8 cellular contexts compared by ENCODE assay signal in genomic region chr10:60820093-60820769, GRCh38. TPM values are rescaled to one million over a fixed set of nuclear protein-coding genes. Genes with fewer than 3 reads are reported as not detected.
A peak's percentile ranks its signal among the peaks of the same experiment; 100 is the strongest.
DNase-seq lines count a peak whose midpoint lies in the region; ATAC-seq and TF ChIP-seq lines count a peak whose summit lies in the region.

No MANE protein-coding gene starts in this region.

- H3K4me1 ChIP-seq in HCT116 (ENCODE audit: control insufficient read depth in 1 of 2, insufficient read depth in 2 of 2, low read length in 2 of 2) = no peaks in the 10 kb centered on the region
- H3K4me1 ChIP-seq in liver (ENCODE audit: control insufficient read depth in 4 of 4, insufficient read depth in 4 of 4, low read length in 3 of 4) = peaks cover 0 to 5% (median 0%) of the 10 kb centered on the region in 4 donors

- H3K9ac ChIP-seq in HCT116 (ENCODE audit: low read length) = no peak overlapping the region
- no peak overlapping the region for H3K9ac ChIP-seq in liver (ENCODE audit: low read depth in 1 of 2, low read length in 2 of 2)

- H4K20me1 ChIP-seq in HCT116 (ENCODE audit: insufficient read depth) = no peaks in the 10 kb centered on the region

- H3K36me3 ChIP-seq in HCT116 (ENCODE audit: control insufficient read depth in 1 of 2, insufficient read depth in 2 of 2, low read length in 2 of 2) (no peaks in the 10 kb centered on the region), liver (ENCODE audit: control insufficient read depth in 4 of 4, insufficient read depth in 3 of 4, low read depth in 1 of 4, low read length in 3 of 4) (no peaks in the 10 kb centered on the region)

- no peak for ATAC-seq in HCT116

- peak; percentile 31; the same call in 1 of the 2 replicates for TF ChIP-seq CTCF in GM12874 (IDR thresholded peaks at IDR 0.05; ENCODE audit: insufficient read depth, low read depth, low read length)
- peak; percentile 29 to 39 (median 38); a peak in 5 of 6 replicates for TF ChIP-seq CTCF in HCT116 (IDR thresholded peaks at IDR 0.05 in 2 of 3, conservative IDR thresholded peaks at IDR 0.05 in 1 of 3; ENCODE audit: borderline replicate concordance in 1 of 3, insufficient read depth in 1 of 3, low read depth in 2 of 3, low read length in 2 of 3)
- TF ChIP-seq CTCF in liver (IDR thresholded peaks at IDR 0.05; ENCODE audit: low read depth, low read length, missing input control) = peak; percentile 19

- H3K4me3 ChIP-seq in HCT116 (replicated peaks in 1 of 2; ENCODE audit: low read depth in 1 of 2, low read length in 2 of 2) (no peak overlapping the region), liver (ENCODE audit: low read depth in 1 of 3, low read length in 3 of 3) (no peak overlapping the region)

- H3K27ac ChIP-seq in HCT116 (ENCODE audit: low read depth, low read length) (no peak overlapping the region), liver (ENCODE audit: low read depth in 1 of 2, low read length in 2 of 2) (no peak overlapping the region)

- WGBS in liver = 69% methylated on average over 6 of the region's 6 CpGs

- H3K27me3 ChIP-seq in HCT116 (ENCODE audit: insufficient read depth, low read length) = no peaks in the 10 kb centered on the region
- no peaks in the 10 kb centered on the region for H3K27me3 ChIP-seq in liver (ENCODE audit: control insufficient read depth in 4 of 4, insufficient read depth in 4 of 4, low read length in 3 of 4)

- in situ Hi-C loops in SK-MEL-5 (cut with HindIII; ENCODE audit: low pct_unique_long_range_greater_than_20kb, low sequenced_read_pairs) = no loop called here

- POLR2A ChIA-PET in HCT116 (lab: Charles Lee) = no interaction called here

- H3K79me2 ChIP-seq in HCT116 (ENCODE audit: insufficient read depth, low read length) = no peaks in the 10 kb centered on the region

- DNase-seq in HCT116 (ENCODE audit: low read depth, low spot score) (no peak), SK-MEL-5 (ENCODE audit: low read depth, low spot score) (peak; percentile 44), NCI-H2171 (lab: John Stamatoyannopoulos, UW) (no peak), iPS-NIHi11 (ENCODE audit: low spot score) (no peak)
- DNase-seq in effector CD8-positive, alpha-beta T cell (lab: John Stamatoyannopoulos, UW) = no peak
- DNase-seq in activated CD4-positive, alpha-beta T cell treated with anti-CD3 and anti-CD28 coated beads for 1 hour = no peak

- CTCF ChIA-PET in HCT116 (lab: Charles Lee) = interaction anchor here (0.8 to 2.7 kb wide), 5 partner anchors 144 to 466 kb away, joined by 3 to 12 read pairs (median 4); no protein-coding TSS in a partner anchor

- no TSS peak for BruUV-seq in HCT116 (replicated peaks; lab: Mats Ljungman, UMichigan)

- TF ChIP-seq RAD21 in HCT116 (IDR thresholded peaks at IDR 0.05; ENCODE audit: low read depth) (peak; percentile 34; the same call in 1 of the 2 replicates), liver (IDR thresholded peaks at IDR 0.05) (peak; percentile 27 to 43)

- no peak overlapping the region for H3K4me2 ChIP-seq in HCT116 (ENCODE audit: low read length)

- no peak overlapping the region for H2AFZ ChIP-seq in HCT116 (ENCODE audit: low read depth, low read length, poor library complexity, severe bottlenecking)

- no peaks in the 10 kb centered on the region for H3K9me2 ChIP-seq in HCT116 (ENCODE audit: insufficient read depth)

- intact Hi-C loops in HCT116 (cut with micrococcal nuclease) = no loop called here

- RAD21 ChIA-PET in HCT116 (lab: Charles Lee; ENCODE audit: low non-redundant PET in 1 of 2, low total read pairs in 2 of 2, uncharacterized antibody in 2 of 2, unreplicated experiment in 2 of 2) = no interaction called here

- no peak for TF ChIP-seq POLR2A in HCT116 (IDR thresholded peaks at IDR 0.05; ENCODE audit: borderline replicate concordance, extremely low read depth, insufficient read depth, insufficient read length)

- H3K9me3 ChIP-seq in HCT116 (ENCODE audit: control insufficient read depth in 1 of 2, insufficient read depth in 1 of 2, low read depth in 1 of 2, low read length in 2 of 2) = no peaks in the 10 kb centered on the region
- no peaks in the 10 kb centered on the region for H3K9me3 ChIP-seq in liver (ENCODE audit: control insufficient read depth in 4 of 4, low read length in 3 of 4)

TF ChIP-seq in HCT116, 20 proteins besides CTCF, POLR2A, EP300 and RAD21 (continues in another document):
- TF ChIP-seq ATF3 (IDR thresholded peaks at IDR 0.05) (no peak), SP1 (IDR thresholded peaks at IDR 0.05; ENCODE audit: low read depth) (no peak), SIN3A (IDR thresholded peaks at IDR 0.05; ENCODE audit: low read depth) (no peak), MAX (IDR thresholded peaks at IDR 0.05) (no peak), ZNF274 (IDR thresholded peaks at IDR 0.05; ENCODE audit: low read depth, low read length) (no peak), REST (IDR thresholded peaks at IDR 0.05; ENCODE audit: low read depth) (no peak)

TF ChIP-seq in liver, 16 proteins besides CTCF, POLR2A, EP300 and RAD21:
- TF ChIP-seq FOXA2 (IDR thresholded peaks at IDR 0.05) = no peak
- TF ChIP-seq NR2F2 (IDR thresholded peaks at IDR 0.05) = peak; percentile 70

RNA-seq across cellular contexts. Expression of gene CDK1, which starts 42.0 kb away (rescaled TPM):
- total RNA-seq in HCT116 (2021; ENCODE audit: unreplicated experiment) (104 TPM), liver (10 to 100 TPM in 1 of 2 donors, under 1 TPM in 1; 0.08 to 73.5 TPM)
- 30.3 and 51.6 TPM in 2 replicates for polyA plus RNA-seq in HCT116 (2012)
- 65.5 and 65.6 TPM in 2 replicates for total RNA-seq in SK-MEL-5 (2014; rRNA removed; shearing (Covaris generic))
- polyA plus RNA-seq in SK-MEL-5 (2015; cell fraction: cytosol; rRNA removed) = 44.7 and 52.1 TPM in 2 replicates
- 202 and 243 TPM in 2 replicates for polyA plus RNA-seq in SK-MEL-5 (2015; cell fraction: nucleus; rRNA removed)
- polyA plus RNA-seq in liver = 1 to 10 TPM; 1.2 to 4.1 TPM
